10 cellular contexts compared by ENCODE assay signal in genomic region chr9:126375386-126375785, GRCh38. TPM values are rescaled to one million over a fixed set of nuclear protein-coding genes. Genes with fewer than 3 reads are reported as not detected.
DNase-seq lines count a peak whose midpoint lies in the region; ATAC-seq, FAIRE-seq and TF ChIP-seq lines count a peak whose summit lies in the region.
"Had no signal": no experiment of that assay in that cellular context is flagged by ENCODE, and none has a peak within 500 bp of the region (broad histone marks: within the 10 kb centered on the region; RNA-seq: fewer than 3 reads in every experiment).

No MANE protein-coding gene starts in this region.

- TF ChIP-seq CTCF in A673 (conservative IDR thresholded peaks at IDR 0.05; ENCODE audit: low read depth, low read length) (no peak), bronchial epithelial cell (IDR thresholded peaks at IDR 0.05; ENCODE audit: insufficient read depth, low read length, severe bottlenecking) (no peak)

- no peak for FAIRE-seq in bronchial epithelial cell (lab: Jason Lieb, UNC)

- peak; percentile 79 for DNase-seq in A673 (ENCODE audit: low spot score)
- DNase-seq in KBM-7, result peak; percentile 77
- peak; percentile 33 for DNase-seq in bronchial epithelial cell (ENCODE audit: low read depth)
- DNase-seq in medulla oblongata (ENCODE audit: extremely low spot score), result peak; percentile 74
- no peak for DNase-seq in HT-29 (ENCODE audit: low spot score)
- no peak for DNase-seq in erythroblast (lab: John Stamatoyannopoulos, UW)
- DNase-seq: immature natural killer cell, NCI-H226 had no signal

- intact Hi-C loops in A673 (cut with micrococcal nuclease; ENCODE audit: unreplicated experiment), result no loop called here

- POLR2A ChIA-PET in A673 (lab: Charles Lee; ENCODE audit: low non-redundant PET), result no interaction called here

- no peaks in the 10 kb centered on the region for H3K9me3 ChIP-seq in A673 (ENCODE audit: low read depth, low read length, poor library complexity, severe bottlenecking)

- no peak for TF ChIP-seq POLR2A in erythroblast (IDR thresholded peaks at IDR 0.05; ENCODE audit: low read length)

- in situ Hi-C loops in KBM-7 (cut with MboI; ENCODE audit: low pct_unique_long_range_greater_than_20kb, low sequenced_read_pairs), result no loop called here

- ATAC-seq in HG02981 (IDR thresholded peaks at IDR 0.05; ENCODE audit: unreplicated experiment) (no peak), HG02938 (IDR thresholded peaks at IDR 0.05; ENCODE audit: unreplicated experiment) (no peak)

- H3K36me3 ChIP-seq in A673 (ENCODE audit: insufficient read depth, low read length, poor library complexity, severe bottlenecking), result no peaks in the 10 kb centered on the region
- H3K36me3 ChIP-seq in bronchial epithelial cell (ENCODE audit: control insufficient read depth, insufficient read depth, low read length), result no peaks in the 10 kb centered on the region

- peaks cover 25% of the 10 kb centered on the region for H3K4me1 ChIP-seq in A673 (ENCODE audit: insufficient read depth, low read length, poor library complexity, severe bottlenecking)

- CTCF ChIA-PET in A673 (lab: Charles Lee), result interaction anchor here (2.5 kb wide), 1 partner anchor 23 kb away, joined by 6 read pairs; no protein-coding TSS in a partner anchor

- H3K27ac ChIP-seq in A673 (ENCODE audit: low read depth, low read length, poor library complexity, severe bottlenecking), result peak overlapping the region; percentile 69

- H3K4me3 ChIP-seq in A673 (ENCODE audit: low read depth, low read length, poor library complexity, severe bottlenecking), result peak overlapping the region; percentile 12
- H3K4me3 ChIP-seq in bronchial epithelial cell (ENCODE audit: low read depth, low read length), result no peak overlapping the region

- BruUV-seq in A673 (replicated peaks; lab: Mats Ljungman, UMichigan), result no TSS peak

- H3K27me3 ChIP-seq in A673 (replicated peaks; ENCODE audit: insufficient read depth, low read depth, low read length, poor library complexity), result no peaks in the 10 kb centered on the region
- no peaks in the 10 kb centered on the region for H3K27me3 ChIP-seq in bronchial epithelial cell (ENCODE audit: control insufficient read depth, insufficient read depth, low read length)

RNA-seq across cellular contexts. Expression of gene MVB12B, which starts 48.8 kb away (rescaled TPM):
- total RNA-seq in A673 (2021) (12.3 and 17.9 TPM in 2 replicates), bronchial epithelial cell (0.26 and 0.90 TPM in 2 replicates)
- total RNA-seq in HT-29 (2014; rRNA removed; shearing (Covaris generic)), result 0.10 TPM in 1 of 2 replicates, not detected in the other

Comparison
In these comparisons a context has a peak if more than half of its experiments do, and no peak if none do; other contexts are left out.
1. DNase-seq: peak in A673 (single experiment), KBM-7 (single experiment), bronchial epithelial cell (single experiment) and medulla oblongata (single experiment); none in HT-29 (single experiment) and erythroblast (0 of 2).